ENCODE assay signal across 21 cellular contexts in genomic region chr7:157977717-157978470, GRCh38.
DNase-seq lines count a peak whose midpoint lies in the region; ATAC-seq and TF ChIP-seq lines count a peak whose summit lies in the region.
"Had no signal": no experiment of that assay in that cellular context is flagged by ENCODE, and none has a peak within 500 bp of the region (broad histone marks: within the 10 kb centered on the region; RNA-seq: fewer than 3 reads in every experiment).

No MANE protein-coding gene starts in this region.

- no peaks in the 10 kb centered on the region for H3K27me3 ChIP-seq in endodermal cell (ENCODE audit: control insufficient read depth, insufficient read depth, low read length, poor library complexity, severe bottlenecking)

- H3K4me3 Mint-ChIP-seq in endodermal cell: no peak overlapping the region
- H3K4me3 Mint-ChIP-seq in effector memory CD8-positive, alpha-beta T cell: no peak overlapping the region
- H3K4me3 Mint-ChIP-seq: B cell had no signal

- no peak for ATAC-seq in omental fat pad (ENCODE audit: low FRiP score)
- ATAC-seq in effector memory CD8-positive, alpha-beta T cell (replicated peaks): no peak
- no peak for ATAC-seq in GM18858 (IDR thresholded peaks at IDR 0.05; ENCODE audit: unreplicated experiment)
- ATAC-seq: Right ventricle myocardium inferior had no signal

- no peaks in the 10 kb centered on the region for H3K36me3 ChIP-seq in endodermal cell (ENCODE audit: control insufficient read depth, insufficient read depth, low read length)
- H3K36me3 ChIP-seq: SJCRH30 had no signal

- WGBS in endodermal cell (ENCODE audit: insufficient coverage in 1 of 2, insufficient read length in 1 of 2), 2 experiments: 77 to 79% methylated on average over 14 to 20 of the region's 20 CpGs

- no peak overlapping the region for H3K27ac Mint-ChIP-seq in endodermal cell
- no peak overlapping the region for H3K27ac Mint-ChIP-seq in effector memory CD8-positive, alpha-beta T cell
- H3K27ac Mint-ChIP-seq: B cell; CD8-positive, alpha-beta memory T cell had no signal

- no peak overlapping the region for H3K27ac ChIP-seq in endodermal cell (ENCODE audit: low read depth, low read length)
- H3K27ac ChIP-seq: 22Rv1, C4-2B, HL-60, SJCRH30 had no signal

- H3K4me3 ChIP-seq in endodermal cell (ENCODE audit: low read length): no peak overlapping the region
- H3K4me3 ChIP-seq: SJCRH30 had no signal

- H3K9me3 ChIP-seq in endodermal cell (ENCODE audit: control insufficient read depth, low read length): peaks cover 64% of the 10 kb centered on the region
- H3K9me3 ChIP-seq: SJCRH30 had no signal

- no peaks in the 10 kb centered on the region for H3K4me1 ChIP-seq in endodermal cell (ENCODE audit: control insufficient read depth, insufficient read depth, low read length)
- H3K4me1 ChIP-seq: SJCRH30 had no signal

- peaks cover 5% of the 10 kb centered on the region for H3K36me3 Mint-ChIP-seq in endodermal cell (ENCODE audit: low read depth)
- H3K36me3 Mint-ChIP-seq in effector memory CD8-positive, alpha-beta T cell (ENCODE audit: insufficient read depth): no peaks in the 10 kb centered on the region
- H3K36me3 Mint-ChIP-seq: CD8-positive, alpha-beta memory T cell had no signal

- DNase-seq in activated effector memory CD4-positive, alpha-beta T cell treated with anti-CD3 and anti-CD28 coated beads, Interleukin-2, amount 50 U/mL, for 16 hours: peak; percentile 54
- no peak for DNase-seq in activated effector memory CD4-positive, alpha-beta T cell treated with Interleukin-2 at 50 U/mL for 16 hours
- DNase-seq in endodermal cell (peak; percentile 37), omental fat pad (ENCODE audit: low spot score) (peak; percentile 5), COLO829 (ENCODE audit: low spot score) (no peak), NCI-H1417 treated with DMSO at 0.1 percent for 48 hours (lab: John Stamatoyannopoulos, UW) (no peak)
- DNase-seq in effector memory CD8-positive, alpha-beta T cell: no peak
- DNase-seq: Calu3; CD8-positive, alpha-beta memory T cell; GF-D8; NCI-H1048; NCI-H1694 treated with DMSO at 0.1 percent for 48 hours; NCI-H226; NCI-H748 treated with DMSO at 0.1 percent for 48 hours; SJCRH30 had no signal

- TF ChIP-seq CTCF in endodermal cell (conservative IDR thresholded peaks at IDR 0.05) (no peak), omental fat pad (IDR thresholded peaks at IDR 0.05) (no peak)

- no peaks in the 10 kb centered on the region for H3K4me1 Mint-ChIP-seq in endodermal cell
- no peaks in the 10 kb centered on the region for H3K4me1 Mint-ChIP-seq in effector memory CD8-positive, alpha-beta T cell (ENCODE audit: low read depth in 2 of 2)
- H3K4me1 Mint-ChIP-seq: B cell; CD8-positive, alpha-beta memory T cell had no signal

- peaks cover 37% of the 10 kb centered on the region for H3K9me3 Mint-ChIP-seq in endodermal cell
- peaks cover 3 to 8% of the 10 kb centered on the region in 2 donors for H3K9me3 Mint-ChIP-seq in effector memory CD8-positive, alpha-beta T cell

- no peak overlapping the region for H3K9ac ChIP-seq in endodermal cell (ENCODE audit: extremely low read depth, low read length, poor library complexity, severe bottlenecking)

- H3K27me3 Mint-ChIP-seq in endodermal cell (ENCODE audit: insufficient read depth): peaks cover 4% of the 10 kb centered on the region
- peaks cover 10 to 37% of the 10 kb centered on the region in 2 donors for H3K27me3 Mint-ChIP-seq in effector memory CD8-positive, alpha-beta T cell
- H3K27me3 Mint-ChIP-seq: B cell had no signal

Comparison
In these comparisons a context has a peak if more than half of its experiments do, and no peak if none do; other contexts are left out.
1. DNase-seq: peak in activated effector memory CD4-positive, alpha-beta T cell treated with anti-CD3 and anti-CD28 coated beads, Interleukin-2, amount 50 U/mL, for 16 hours (single experiment), endodermal cell (single experiment) and omental fat pad (single experiment); none in activated effector memory CD4-positive, alpha-beta T cell treated with Interleukin-2 at 50 U/mL for 16 hours (single experiment), effector memory CD8-positive, alpha-beta T cell (0 of 3), COLO829 (single experiment) and NCI-H1417 treated with DMSO at 0.1 percent for 48 hours (single experiment).